Comparison of ENCODE assay signal across 1 cellular context in genomic region chr7:155684546-155684945, GRCh38.
TF ChIP-seq lines count a peak whose summit lies in the region.

No MANE protein-coding gene starts in this region.

TF ChIP-seq in K562, 482 proteins besides CTCF, POLR2A, EP300 and RAD21:
- TF ChIP-seq CBX3 (IDR thresholded peaks at IDR 0.05; ENCODE audit: borderline replicate concordance in 1 of 2, low read length in 2 of 2) (no peak), MAFK (IDR thresholded peaks at IDR 0.05; ENCODE audit: low read length) (peak; percentile 41; the same call in 1 of the 2 replicates), CBFB (CRISPR knock-in tag; IDR thresholded peaks at IDR 0.05) (no peak), CBFA2T3 (IDR thresholded peaks at IDR 0.05) (0 out of 2 replicates have a peak, but pooled peaks have one; percentile 9), NELFE (IDR thresholded peaks at IDR 0.05; ENCODE audit: insufficient read depth, insufficient read length) (no peak), ZNF280B (CRISPR knock-in tag; IDR thresholded peaks at IDR 0.05) (no peak), C11orf30 (IDR thresholded peaks at IDR 0.05; ENCODE audit: low read depth) (peak; percentile 60), ZBTB9 (CRISPR knock-in tag; IDR thresholded peaks at IDR 0.05) (no peak), CREB5 (CRISPR knock-in tag; IDR thresholded peaks at IDR 0.05) (no peak), ID3 (CRISPR knock-in tag; IDR thresholded peaks at IDR 0.05) (no peak), ID3 (tag; IDR thresholded peaks at IDR 0.05) (no peak), SMARCA4 (IDR thresholded peaks at IDR 0.05) (no peak), HCFC1 (IDR thresholded peaks at IDR 0.05; ENCODE audit: low read depth, low read length) (no peak), EZH2 (IDR thresholded peaks at IDR 0.05; ENCODE audit: borderline replicate concordance, low read depth, low read length) (no peak), MAFG (tag; conservative IDR thresholded peaks at IDR 0.05) (peak; percentile 31; the same call in 1 of the 2 replicates), SUPT5H (IDR thresholded peaks at IDR 0.05) (no peak), ZNF436 (CRISPR knock-in tag; IDR thresholded peaks at IDR 0.05) (no peak), ARID3B (CRISPR knock-in tag; IDR thresholded peaks at IDR 0.05; ENCODE audit: borderline replicate concordance) (no peak), BCLAF1 (IDR thresholded peaks at IDR 0.05; ENCODE audit: borderline replicate concordance in 1 of 2, control insufficient read depth in 1 of 2, low read depth in 2 of 2, low read length in 1 of 2) (no peak), RNF2 (IDR thresholded peaks at IDR 0.05) (no peak), MCM2 (IDR thresholded peaks at IDR 0.05; ENCODE audit: low read depth) (no peak), ZNF316 (IDR thresholded peaks at IDR 0.05) (peak; percentile 83), E4F1 (CRISPR knock-in tag; IDR thresholded peaks at IDR 0.05; ENCODE audit: borderline replicate concordance) (no peak), ZNF133 (CRISPR knock-in tag; IDR thresholded peaks at IDR 0.05) (no peak)
